In the genomic region with DNA sequence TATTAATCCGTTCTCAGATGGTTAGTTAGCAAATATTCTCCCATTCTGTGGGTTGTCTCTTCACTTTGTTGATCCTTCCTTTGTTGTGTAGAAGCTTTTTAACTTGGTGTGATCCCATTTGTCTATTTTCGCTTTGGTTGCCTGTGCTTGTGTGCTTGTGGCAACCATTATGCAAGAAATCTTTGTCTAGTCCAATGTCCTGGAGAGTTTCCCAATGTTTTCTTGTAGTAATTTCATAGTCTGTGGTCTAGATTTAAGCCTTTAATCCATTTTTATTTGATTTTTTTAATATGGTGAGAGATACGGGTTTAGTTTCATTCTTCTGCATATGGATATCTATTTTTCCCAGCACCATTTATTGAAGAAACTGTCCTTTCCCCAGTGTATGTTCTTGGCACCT, we compare ENCODE assay signal across 24 cellular contexts. TPM values are rescaled to one million over a fixed set of nuclear protein-coding genes. Genes with fewer than 3 reads are reported as not detected.
DNase-seq lines count a peak whose midpoint lies in the region; ATAC-seq, FAIRE-seq and TF ChIP-seq lines count a peak whose summit lies in the region.
"Had no signal": no experiment of that assay in that cellular context is flagged by ENCODE, and none has a peak within 500 bp of the region (broad histone marks: within the 10 kb centered on the region; RNA-seq: fewer than 3 reads in every experiment).

No MANE protein-coding gene starts in this region.

- H3K4me3 Mint-ChIP-seq in activated CD8-positive, alpha-beta T cell treated with anti-CD3 and anti-CD28 coated beads for 36 hours: no peak overlapping the region
- H3K4me3 Mint-ChIP-seq in activated CD8-positive, alpha-beta T cell treated with anti-CD3 and anti-CD28 coated beads, Interleukin-2, amount 10 ng/mL, durations not matched to agents 7 days and 5 days: no peak overlapping the region
- H3K4me3 Mint-ChIP-seq in T-helper 17 cell (no peak overlapping the region), immature natural killer cell (peak overlapping the region in 1 of 5 donors; percentile 10)
- H3K4me3 Mint-ChIP-seq: B cell, CD14-positive monocyte, GM23338 had no signal

- no peak for DNase-seq in activated CD8-positive, alpha-beta T cell treated with anti-CD3 and anti-CD28 coated beads for 36 hours
- no peak for DNase-seq in activated CD8-positive, alpha-beta T cell treated with anti-CD3 and anti-CD28 coated beads, Interleukin-2, amount 10 ng/mL, durations not matched to agents 7 days and 5 days
- DNase-seq in T-helper 17 cell (no peak), immature natural killer cell (no peak), small intestine (no peak), RCC 7860 (ENCODE audit: low spot score) (no peak), SHP77 treated with DMSO at 0.1 percent for 48 hours (lab: John Stamatoyannopoulos, UW) (no peak)
- DNase-seq: Calu3, DMS153, HCEC 1CT, KBM-7, MM.1S, NCI-H1048, NCI-H1417 treated with DMSO at 0.1 percent for 48 hours, NCI-H187, NCI-H446, NCI-H526, OCI-M1, SHP77 had no signal

- no peak for ATAC-seq in activated CD8-positive, alpha-beta T cell treated with anti-CD3 and anti-CD28 coated beads for 36 hours
- no peak for ATAC-seq in activated CD8-positive, alpha-beta T cell treated with anti-CD3 and anti-CD28 coated beads, Interleukin-2, amount 10 ng/mL, durations not matched to agents 7 days and 5 days
- ATAC-seq in T-helper 17 cell (no peak), GM19467 (IDR thresholded peaks at IDR 0.05; ENCODE audit: unreplicated experiment) (no peak)
- ATAC-seq: GM23338 had no signal

- H3K27ac Mint-ChIP-seq in activated CD8-positive, alpha-beta T cell treated with anti-CD3 and anti-CD28 coated beads for 36 hours: peak overlapping the region; percentile 2
- H3K27ac Mint-ChIP-seq in activated CD8-positive, alpha-beta T cell treated with anti-CD3 and anti-CD28 coated beads, Interleukin-2, amount 10 ng/mL, durations not matched to agents 7 days and 5 days: no peak overlapping the region
- H3K27ac Mint-ChIP-seq in T-helper 17 cell (peak overlapping the region; percentile 10), immature natural killer cell (peak overlapping the region; percentile 25 to 83 (median 58))
- H3K27ac Mint-ChIP-seq: B cell, GM23338 had no signal

- H3K27ac ChIP-seq in small intestine (ENCODE audit: low read depth in 1 of 2, low read length in 1 of 2): no peak overlapping the region

- CTCF ChIA-PET in activated CD8-positive, alpha-beta T cell treated with anti-CD3 and anti-CD28 coated beads for 36 hours (lab: Charles Lee): interaction anchor here (1.2 to 1.4 kb wide), 2 partner anchors 14 to 15 kb away, joined by 3 to 4 read pairs; no protein-coding TSS in a partner anchor
- CTCF ChIA-PET in activated CD8-positive, alpha-beta T cell treated with anti-CD3 and anti-CD28 coated beads, Interleukin-2, amount 10 ng/mL, durations not matched to agents 7 days and 5 days (lab: Charles Lee): interaction anchor here (1.7 kb wide), 1 partner anchor 86 kb away, joined by 5 read pairs; no protein-coding TSS in a partner anchor

- H3K9me3 Mint-ChIP-seq in activated CD8-positive, alpha-beta T cell treated with anti-CD3 and anti-CD28 coated beads for 36 hours: peaks cover 50% of the 10 kb centered on the region
- peaks cover 53% of the 10 kb centered on the region for H3K9me3 Mint-ChIP-seq in activated CD8-positive, alpha-beta T cell treated with anti-CD3 and anti-CD28 coated beads, Interleukin-2, amount 10 ng/mL, durations not matched to agents 7 days and 5 days (ENCODE audit: insufficient read depth)
- H3K9me3 Mint-ChIP-seq in immature natural killer cell: peaks cover 4 to 9% (median 7%) of the 10 kb centered on the region in 6 donors
- H3K9me3 Mint-ChIP-seq: GM23338 had no signal

- H3K27me3 Mint-ChIP-seq in activated CD8-positive, alpha-beta T cell treated with anti-CD3 and anti-CD28 coated beads for 36 hours: no peaks in the 10 kb centered on the region
- no peaks in the 10 kb centered on the region for H3K27me3 Mint-ChIP-seq in activated CD8-positive, alpha-beta T cell treated with anti-CD3 and anti-CD28 coated beads, Interleukin-2, amount 10 ng/mL, durations not matched to agents 7 days and 5 days (ENCODE audit: low read depth)
- H3K27me3 Mint-ChIP-seq in T-helper 17 cell: no peaks in the 10 kb centered on the region
- H3K27me3 Mint-ChIP-seq in immature natural killer cell (ENCODE audit: low read depth in 3 of 3): peaks cover 2 to 3% (median 2%) of the 10 kb centered on the region in 3 donors
- H3K27me3 Mint-ChIP-seq: B cell had no signal

- no peak overlapping the region for H3K4me3 ChIP-seq in small intestine (ENCODE audit: low read depth in 1 of 2, low read length in 2 of 2)
- H3K4me3 ChIP-seq: GM23338 had no signal

- WGBS in small intestine, 3 donors: 96 to 99% (median 99%) methylated on average over 3 of the region's 3 CpGs

- no peak for TF ChIP-seq CTCF in activated CD8-positive, alpha-beta T cell treated with anti-CD3 and anti-CD28 coated beads for 36 hours (IDR thresholded peaks at IDR 0.05)

- H3K9me3 ChIP-seq in T-helper 17 cell (ENCODE audit: control insufficient read depth, low read length, poor library complexity, severe bottlenecking) (peaks cover 6% of the 10 kb centered on the region), small intestine (ENCODE audit: control insufficient read depth, low read depth) (no peaks in the 10 kb centered on the region)

- peaks cover 89% of the 10 kb centered on the region for H3K36me3 Mint-ChIP-seq in activated CD8-positive, alpha-beta T cell treated with anti-CD3 and anti-CD28 coated beads for 36 hours (ENCODE audit: low read depth)
- H3K36me3 Mint-ChIP-seq in activated CD8-positive, alpha-beta T cell treated with anti-CD3 and anti-CD28 coated beads, Interleukin-2, amount 10 ng/mL, durations not matched to agents 7 days and 5 days (ENCODE audit: low read depth): peaks cover 94% of the 10 kb centered on the region
- peaks cover 18% of the 10 kb centered on the region for H3K36me3 Mint-ChIP-seq in T-helper 17 cell (ENCODE audit: low read depth)
- peaks cover 54 to 84% (median 61%) of the 10 kb centered on the region in 3 donors for H3K36me3 Mint-ChIP-seq in immature natural killer cell

- POLR2A ChIA-PET in activated CD8-positive, alpha-beta T cell treated with anti-CD3 and anti-CD28 coated beads for 36 hours (lab: Charles Lee): interaction anchor here (0.6 to 1.6 kb wide), 2 partner anchors 56 to 59 kb away, joined by 5 to 7 read pairs; no protein-coding TSS in a partner anchor
- POLR2A ChIA-PET in activated CD8-positive, alpha-beta T cell treated with anti-CD3 and anti-CD28 coated beads, Interleukin-2, amount 10 ng/mL, durations not matched to agents 7 days and 5 days (lab: Charles Lee): interaction anchor here (1.0 kb wide), 1 partner anchor 59 kb away, joined by 4 read pairs; no protein-coding TSS in a partner anchor

- peaks cover 0 to 3% of the 10 kb centered on the region in 2 donors for H3K4me1 ChIP-seq in small intestine (ENCODE audit: control insufficient read depth in 2 of 2, insufficient read depth in 1 of 2, low read depth in 1 of 2, low read length in 1 of 2)

- H3K36me3 ChIP-seq in small intestine (ENCODE audit: control insufficient read depth in 2 of 2, insufficient read depth in 2 of 2, low read length in 2 of 2): no peaks in the 10 kb centered on the region

- FAIRE-seq in small intestine (lab: Jason Lieb, UNC) (peak; percentile 26), RCC 7860 (lab: Jason Lieb, UNC) (no peak)
- FAIRE-seq: GM12892 had no signal

- no peaks in the 10 kb centered on the region for H3K27me3 ChIP-seq in small intestine (ENCODE audit: control insufficient read depth in 2 of 2, insufficient read depth in 2 of 2, low read length in 2 of 2)

- peaks cover 87% of the 10 kb centered on the region for H3K4me1 Mint-ChIP-seq in activated CD8-positive, alpha-beta T cell treated with anti-CD3 and anti-CD28 coated beads for 36 hours (ENCODE audit: low read depth)
- H3K4me1 Mint-ChIP-seq in activated CD8-positive, alpha-beta T cell treated with anti-CD3 and anti-CD28 coated beads, Interleukin-2, amount 10 ng/mL, durations not matched to agents 7 days and 5 days (ENCODE audit: low read depth): peaks cover 71% of the 10 kb centered on the region
- H3K4me1 Mint-ChIP-seq in T-helper 17 cell (peaks cover 36% of the 10 kb centered on the region), immature natural killer cell (peaks cover 74 to 98% of the 10 kb centered on the region in 2 donors)
- H3K4me1 Mint-ChIP-seq: GM23338 had no signal

- intact Hi-C loops in activated CD8-positive, alpha-beta T cell treated with anti-CD3 and anti-CD28 coated beads for 36 hours (cut with micrococcal nuclease): no loop called here

RNA-seq across cellular contexts. Expression of a gene that starts 59.8 kb away (rescaled TPM):
- 10 to 100 TPM; 35.4 to 41.5 TPM for total RNA-seq in activated CD8-positive, alpha-beta T cell treated with anti-CD3 and anti-CD28 coated beads for 36 hours
- total RNA-seq in activated CD8-positive, alpha-beta T cell treated with anti-CD3 and anti-CD28 coated beads, Interleukin-2, amount 10 ng/mL, durations not matched to agents 7 days and 5 days: 10 to 100 TPM; 56.8 to 60.2 TPM
- 10 to 100 TPM; 56.7 to 57.9 TPM for total RNA-seq in T-helper 17 cell
- 10 to 100 TPM; 32.6 to 48.7 (median 45.9) TPM for polyA plus RNA-seq in immature natural killer cell
- polyA plus RNA-seq in small intestine: 1 to 10 TPM; 3.8 to 4.9 (median 3.9) TPM
